ENCODE assay signal across 1 cellular context in genomic region chr7:137987563-137987962, GRCh38.
A peak's percentile ranks its signal among the peaks of the same experiment; 100 is the strongest.
TF ChIP-seq lines count a peak whose summit lies in the region.

No MANE protein-coding gene starts in this region.

TF ChIP-seq in HepG2, 621 proteins besides CTCF, POLR2A, EP300 and RAD21 (continued from another document):
- TF ChIP-seq ZNF770 (CRISPR knock-in tag; IDR thresholded peaks at IDR 0.05) (peak; percentile 92), ZMYM3 (CRISPR knock-in tag; IDR thresholded peaks at IDR 0.05) (0 out of 2 replicates have a peak, but pooled peaks have one; percentile 15)
TF ChIP-seq in HepG2: peak in this region for 3.
